ENCODE assay signal across 8 cellular contexts in the genomic region with DNA sequence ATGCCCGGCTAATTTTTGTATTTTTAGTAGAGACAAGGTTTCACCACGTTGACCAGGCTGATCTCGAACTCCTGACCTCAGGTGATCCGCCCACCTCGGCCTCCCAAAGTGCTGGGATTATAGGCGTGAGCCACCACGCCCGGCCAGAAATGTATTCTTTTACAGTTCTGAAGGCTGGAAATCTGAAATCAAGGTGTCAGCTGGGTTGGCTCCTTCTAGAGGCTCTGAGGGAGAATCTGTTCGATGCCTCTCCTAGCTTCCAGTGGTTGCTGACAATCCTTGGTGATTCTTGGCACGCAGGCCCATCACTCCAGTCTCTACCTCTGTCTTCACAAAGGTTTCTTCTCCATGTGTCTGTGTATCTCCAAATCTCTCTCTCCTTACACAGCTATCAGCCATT. TPM values are rescaled to one million over a fixed set of nuclear protein-coding genes. Genes with fewer than 3 reads are reported as not detected.
A peak's percentile ranks its signal among the peaks of the same experiment; 100 is the strongest.
DNase-seq lines count a peak whose midpoint lies in the region; ATAC-seq and TF ChIP-seq lines count a peak whose summit lies in the region.
"Not testable (repeated sequence)": the region's sequence is repeated elsewhere in the genome, so short reads cannot be mapped to it uniquely, and the experiment has no call there.
"Had no signal": no experiment of that assay in that cellular context is flagged by ENCODE, and none has a peak within 500 bp of the region (broad histone marks: within the 10 kb centered on the region; RNA-seq: fewer than 3 reads in every experiment).

No MANE protein-coding gene starts in this region.

- H3K14ac ChIP-seq in mesenchymal stem cell (ENCODE audit: low read length in 2 of 2): not testable (repeated sequence)

- 98% methylated on average over 10 of the region's 10 CpGs for WGBS in mesenchymal stem cell

- H2BK5ac ChIP-seq in mesenchymal stem cell (ENCODE audit: low read depth, low read length, poor library complexity, severe bottlenecking): not testable (repeated sequence)

- not testable (repeated sequence) for H3K4me3 Mint-ChIP-seq in Calu3 (ENCODE audit: low read depth, unreplicated experiment); activated CD8-positive, alpha-beta memory T cell treated with anti-CD3 and anti-CD28 coated beads, Interleukin-2, amount 10 ng/mL, durations not matched to agents 7 days and 5 days; stimulated activated naive CD8-positive, alpha-beta T cell treated with anti-CD3 and anti-CD28 coated beads, Interleukin-15, Interleukin-2, amounts not matched to agents 100 ng/mL and 50 ng/mL, for 24 hours

- H2AFZ ChIP-seq in PC-9; mesenchymal stem cell (ENCODE audit: low read depth, low read length): not testable (repeated sequence)

- H4K8ac ChIP-seq in mesenchymal stem cell (ENCODE audit: low read length): not testable (repeated sequence)

- not testable (repeated sequence) for BruUV-seq in Calu3 (replicated peaks; lab: Mats Ljungman, UMichigan); PC-9 (replicated peaks; lab: Mats Ljungman, UMichigan)

- H3K4ac ChIP-seq in mesenchymal stem cell (ENCODE audit: low read depth in 1 of 2, low read length in 2 of 2): not testable (repeated sequence)

- H3K4me3 ChIP-seq in HEK293 (ENCODE audit: low read depth, low read length); PC-9; mesenchymal stem cell (ENCODE audit: insufficient read depth in 1 of 2, low read depth in 1 of 2, low read length in 2 of 2): not testable (repeated sequence)

- H3K4me1 ChIP-seq in HEK293 (ENCODE audit: control insufficient read depth, insufficient read depth, low read length) (peaks cover 13% of the 10 kb centered on the region), PC-9 (replicated peaks; ENCODE audit: insufficient read depth) (peaks cover 75% of the 10 kb centered on the region), mesenchymal stem cell (ENCODE audit: control insufficient read depth, insufficient read depth, low read depth, low read length) (peaks cover 18% of the 10 kb centered on the region)

- not testable (repeated sequence) for H3K9me3 ChIP-seq in HEK293 (ENCODE audit: control insufficient read depth, insufficient read depth, low read depth, low read length); PC-9 (ENCODE audit: insufficient read depth, low read depth); mesenchymal stem cell (ENCODE audit: control insufficient read depth, low read length)

- H3K79me1 ChIP-seq in mesenchymal stem cell (replicated peaks; ENCODE audit: low read length, poor library complexity, severe bottlenecking): not testable (repeated sequence)

- H3K18ac ChIP-seq in mesenchymal stem cell (ENCODE audit: low read depth in 1 of 2, low read length in 2 of 2): not testable (repeated sequence)

- H3K9me2 ChIP-seq in PC-9 (ENCODE audit: insufficient read depth): not testable (repeated sequence)

- peak overlapping the region; percentile 99 for H3K27ac Mint-ChIP-seq in Calu3 (ENCODE audit: unreplicated experiment)
- peak overlapping the region; percentile 12 for H3K27ac Mint-ChIP-seq in activated CD8-positive, alpha-beta memory T cell treated with anti-CD3 and anti-CD28 coated beads, Interleukin-2, amount 10 ng/mL, durations not matched to agents 7 days and 5 days
- peak overlapping the region; percentile 28 for H3K27ac Mint-ChIP-seq in stimulated activated naive CD8-positive, alpha-beta T cell treated with anti-CD3 and anti-CD28 coated beads, Interleukin-15, Interleukin-2, amounts not matched to agents 100 ng/mL and 50 ng/mL, for 24 hours

- not testable (repeated sequence) for TF ChIP-seq CTCF in Calu3 (IDR thresholded peaks at IDR 0.05; ENCODE audit: unreplicated experiment); HEK293 (tag by site-specific recombination; IDR thresholded peaks at IDR 0.05); PC-9 (conservative IDR thresholded peaks at IDR 0.05)

- not testable (repeated sequence) for H3K23ac ChIP-seq in mesenchymal stem cell (ENCODE audit: low read length in 2 of 2)

- H2BK15ac ChIP-seq in mesenchymal stem cell (ENCODE audit: low read depth, poor library complexity, severe bottlenecking): not testable (repeated sequence)

- H3K79me2 ChIP-seq in PC-9 (ENCODE audit: low read depth): not testable (repeated sequence)

- H3F3A ChIP-seq in PC-9 (ENCODE audit: insufficient read depth, low read depth): peaks cover 79% of the 10 kb centered on the region

- not testable (repeated sequence) for H4K91ac ChIP-seq in mesenchymal stem cell (ENCODE audit: low read length)

- CTCF ChIA-PET in Calu3 (lab: Charles Lee): interaction anchor here (0.5 to 0.6 kb wide), 2 partner anchors 46 to 578 kb away, joined by 4 to 5 read pairs; partner anchors contain the start of gene LIF
- CTCF ChIA-PET in HEK293 (lab: Yijun Ruan, JAX): not testable (repeated sequence)
- CTCF ChIA-PET in PC-9 (lab: Charles Lee): interaction anchor here (0.7 kb wide), 1 partner anchor 361 kb away, joined by 6 read pairs; no protein-coding TSS in a partner anchor
- CTCF ChIA-PET in activated CD8-positive, alpha-beta memory T cell treated with anti-CD3 and anti-CD28 coated beads, Interleukin-2, amount 10 ng/mL, durations not matched to agents 7 days and 5 days (lab: Charles Lee): interaction anchor here (0.9 kb wide), 1 partner anchor 54 kb away, joined by 3 read pairs; no protein-coding TSS in a partner anchor

- not testable (repeated sequence) for H3K27me3 Mint-ChIP-seq in Calu3 (ENCODE audit: unreplicated experiment); activated CD8-positive, alpha-beta memory T cell treated with anti-CD3 and anti-CD28 coated beads, Interleukin-2, amount 10 ng/mL, durations not matched to agents 7 days and 5 days; stimulated activated naive CD8-positive, alpha-beta T cell treated with anti-CD3 and anti-CD28 coated beads, Interleukin-15, Interleukin-2, amounts not matched to agents 100 ng/mL and 50 ng/mL, for 24 hours

- H3K9ac ChIP-seq in mesenchymal stem cell (ENCODE audit: low read length): not testable (repeated sequence)

- POLR2A ChIA-PET in HEK293 (lab: Yijun Ruan, JAX): interaction anchor here (0.6 to 0.7 kb wide), 2 partner anchors 20 to 1518 kb away, joined by 5 to 7 read pairs; no protein-coding TSS in a partner anchor
- POLR2A ChIA-PET in PC-9 (lab: Charles Lee; ENCODE audit: unreplicated experiment): not testable (repeated sequence)

- not testable (repeated sequence) for H3K4me2 ChIP-seq in PC-9; mesenchymal stem cell (ENCODE audit: low read length, poor library complexity, severe bottlenecking)

- H3K27me3 ChIP-seq in PC-9 (ENCODE audit: insufficient read depth, low read depth); mesenchymal stem cell (ENCODE audit: control insufficient read depth in 1 of 2, insufficient read depth in 1 of 2, low read length in 2 of 2): not testable (repeated sequence)

- not testable (repeated sequence) for H3K9me3 Mint-ChIP-seq in Calu3 (ENCODE audit: low read depth, unreplicated experiment); activated CD8-positive, alpha-beta memory T cell treated with anti-CD3 and anti-CD28 coated beads, Interleukin-2, amount 10 ng/mL, durations not matched to agents 7 days and 5 days (ENCODE audit: low read depth); stimulated activated naive CD8-positive, alpha-beta T cell treated with anti-CD3 and anti-CD28 coated beads, Interleukin-15, Interleukin-2, amounts not matched to agents 100 ng/mL and 50 ng/mL, for 24 hours

- H3K4me1 Mint-ChIP-seq in Calu3 (ENCODE audit: low read depth, unreplicated experiment): peaks cover 52% of the 10 kb centered on the region
- H3K4me1 Mint-ChIP-seq in activated CD8-positive, alpha-beta memory T cell treated with anti-CD3 and anti-CD28 coated beads, Interleukin-2, amount 10 ng/mL, durations not matched to agents 7 days and 5 days: peaks cover 30% of the 10 kb centered on the region
- H3K4me1 Mint-ChIP-seq in stimulated activated naive CD8-positive, alpha-beta T cell treated with anti-CD3 and anti-CD28 coated beads, Interleukin-15, Interleukin-2, amounts not matched to agents 100 ng/mL and 50 ng/mL, for 24 hours (ENCODE audit: low read depth): peaks cover 38% of the 10 kb centered on the region

- peak overlapping the region; percentile 99 for H2AK5ac ChIP-seq in mesenchymal stem cell (ENCODE audit: low read length, severe bottlenecking)

- not testable (repeated sequence) for H3K36me3 ChIP-seq in HEK293 (ENCODE audit: control insufficient read depth in 2 of 2, insufficient read depth in 1 of 2, low read length in 2 of 2); PC-9 (ENCODE audit: low read depth); mesenchymal stem cell (ENCODE audit: control insufficient read depth in 1 of 2, insufficient read depth in 2 of 2, low read depth in 1 of 2, low read length in 2 of 2)

- intact Hi-C loops in Calu3 (cut with micrococcal nuclease; ENCODE audit: unreplicated experiment); PC-9 (cut with micrococcal nuclease; ENCODE audit: unreplicated experiment): not testable (repeated sequence)

- H3K36me3 Mint-ChIP-seq in Calu3 (ENCODE audit: insufficient read depth, unreplicated experiment): peaks cover 47% of the 10 kb centered on the region
- H3K36me3 Mint-ChIP-seq in activated CD8-positive, alpha-beta memory T cell treated with anti-CD3 and anti-CD28 coated beads, Interleukin-2, amount 10 ng/mL, durations not matched to agents 7 days and 5 days; stimulated activated naive CD8-positive, alpha-beta T cell treated with anti-CD3 and anti-CD28 coated beads, Interleukin-15, Interleukin-2, amounts not matched to agents 100 ng/mL and 50 ng/mL, for 24 hours (ENCODE audit: low read depth): not testable (repeated sequence)

- not testable (repeated sequence) for H4K20me1 ChIP-seq in PC-9 (ENCODE audit: insufficient read depth)

- not testable (repeated sequence) for H3K27ac ChIP-seq in HEK293 (ENCODE audit: extremely low read depth, low read depth, low read length); mesenchymal stem cell (ENCODE audit: low read length, poor library complexity, severe bottlenecking)
- peak overlapping the region; percentile 17; the same call in 1 of the 2 replicates for H3K27ac ChIP-seq in PC-9

- not testable (repeated sequence) for ATAC-seq in activated CD8-positive, alpha-beta memory T cell treated with anti-CD3 and anti-CD28 coated beads, Interleukin-2, amount 10 ng/mL, durations not matched to agents 7 days and 5 days

- not testable (repeated sequence) for H2BK120ac ChIP-seq in mesenchymal stem cell (ENCODE audit: low read depth, low read length)

- H2BK12ac ChIP-seq in mesenchymal stem cell (ENCODE audit: low read length in 2 of 2): peak overlapping the region in 1 of 2 experiments; percentile 60

- DNase-seq in Calu3; PC-9; activated CD8-positive, alpha-beta memory T cell treated with anti-CD3 and anti-CD28 coated beads, Interleukin-2, amount 10 ng/mL, durations not matched to agents 7 days and 5 days; mesenchymal stem cell: not testable (repeated sequence)

RNA-seq across cellular contexts. Expression of gene LIF, which starts 45.7 kb away (rescaled TPM):
- total RNA-seq in Calu3 (2022) (202 and 260 TPM in 2 replicates), PC-9 (2021) (17.2 and 17.4 TPM in 2 replicates)
- total RNA-seq in activated CD8-positive, alpha-beta memory T cell treated with anti-CD3 and anti-CD28 coated beads, Interleukin-2, amount 10 ng/mL, durations not matched to agents 7 days and 5 days: 100 to 1,000 TPM; 107 to 304 TPM
- 10.2 TPM for polyA plus RNA-seq in mesenchymal stem cell (2013, experiment 1 of 2)
- polyA plus RNA-seq in mesenchymal stem cell (2013, experiment 2 of 2): 9.7 TPM
- polyA plus RNA-seq: CD14-positive monocyte; CD8-positive, alpha-beta memory T cell had no signal

Comparison
In these comparisons a context has a peak if more than half of its experiments do, and no peak if none do; other contexts are left out.
1. H3K27ac Mint-ChIP-seq: peak in every context shown above with its lines; median percentile 99 in Calu3; 28 in stimulated activated naive CD8-positive, alpha-beta T cell treated with anti-CD3 and anti-CD28 coated beads, Interleukin-15, Interleukin-2, amounts not matched to agents 100 ng/mL and 50 ng/mL, for 24 hours; 12 in activated CD8-positive, alpha-beta memory T cell treated with anti-CD3 and anti-CD28 coated beads, Interleukin-2, amount 10 ng/mL, durations not matched to agents 7 days and 5 days.